10 cellular contexts compared by ENCODE assay signal in genomic region chr5:124444147-124444775, GRCh38.
DNase-seq lines count a peak whose midpoint lies in the region; ATAC-seq and TF ChIP-seq lines count a peak whose summit lies in the region.
"Had no signal": no experiment of that assay in that cellular context is flagged by ENCODE, and none has a peak within 500 bp of the region (broad histone marks: within the 10 kb centered on the region; RNA-seq: fewer than 3 reads in every experiment).

No MANE protein-coding gene starts in this region.

- no peak overlapping the region for H3K4me3 ChIP-seq in coronary artery
- H3K4me3 ChIP-seq: K562 had no signal

- peak overlapping the region in 2 of 6 donors; percentile 9 to 10 for H3K27ac Mint-ChIP-seq in naive B cell
- H3K27ac Mint-ChIP-seq: WTC11 had no signal

- peak; percentile 100 for ATAC-seq in GM18909 (IDR thresholded peaks at IDR 0.05; ENCODE audit: poor library complexity, unreplicated experiment)
- ATAC-seq in GM21723 (IDR thresholded peaks at IDR 0.05; ENCODE audit: unreplicated experiment): peak; percentile 100
- ATAC-seq in HG03354 (IDR thresholded peaks at IDR 0.05; ENCODE audit: poor library complexity, severe bottlenecking, unreplicated experiment): peak; percentile 100
- ATAC-seq in naive B cell (ENCODE audit: low read depth in 2 of 2): peak; percentile 25 to 70
- ATAC-seq: K562, WTC11 had no signal

- H3K4me1 Mint-ChIP-seq in naive B cell: peaks cover under 1 to 3% (median 2%) of the 10 kb centered on the region in 3 donors

- no peaks in the 10 kb centered on the region for H3K9me3 Mint-ChIP-seq in naive B cell

- DNase-seq in naive B cell (no peak), activated gamma-delta T cell (lab: John Stamatoyannopoulos, UW) (no peak), NCI-H446 (lab: John Stamatoyannopoulos, UW) (no peak), coronary artery (ENCODE audit: low spot score) (no peak)
- DNase-seq: stimulated activated naive CD4-positive, alpha-beta T cell treated with Interleukin-2 at 50 U/mL for 16 hours had no signal

- no peak overlapping the region for H3K27ac ChIP-seq in coronary artery

- TF ChIP-seq CTCF in coronary artery (IDR thresholded peaks at IDR 0.05): no peak

- no peak overlapping the region for H3K4me3 Mint-ChIP-seq in naive B cell
- H3K4me3 Mint-ChIP-seq: WTC11 had no signal

- H3K36me3 Mint-ChIP-seq in naive B cell: no peaks in the 10 kb centered on the region
- H3K36me3 Mint-ChIP-seq: WTC11 had no signal

- H3K27me3 Mint-ChIP-seq in naive B cell: peaks cover 0 to 4% (median 0%) of the 10 kb centered on the region in 3 donors

Comparison
In these comparisons a context has a peak if more than half of its experiments do, and no peak if none do; other contexts are left out.
1. ATAC-seq: peak in every context shown above with its lines; median percentile 100 in GM18909; 100 in GM21723; 100 in HG03354; 48 in naive B cell.